In genomic region chr20:17651761-17652388, GRCh38 we compare ENCODE assay signal across 12 cellular contexts. TPM values are rescaled to one million over a fixed set of nuclear protein-coding genes. Genes with fewer than 3 reads are reported as not detected.
DNase-seq lines count a peak whose midpoint lies in the region; ATAC-seq and TF ChIP-seq lines count a peak whose summit lies in the region.
"Had no signal": no experiment of that assay in that cellular context is flagged by ENCODE, and none has a peak within 500 bp of the region (broad histone marks: within the 10 kb centered on the region; RNA-seq: fewer than 3 reads in every experiment).

No MANE protein-coding gene starts in this region.

- H3K27ac Mint-ChIP-seq in mesothelial cell of epicardium = peak overlapping the region; percentile 34

- no peak overlapping the region for H3K27ac ChIP-seq in C4-2B
- H3K27ac ChIP-seq: neural progenitor cell had no signal

- peaks cover 8% of the 10 kb centered on the region for H3K36me3 Mint-ChIP-seq in mesothelial cell of epicardium

- TF ChIP-seq CTCF in C4-2B (conservative IDR thresholded peaks at IDR 0.05) (peak; percentile 28), GM12873 (IDR thresholded peaks at IDR 0.05; ENCODE audit: insufficient read depth, low read depth, low read length, missing control alignments) (peak; percentile 24), mesothelial cell of epicardium (IDR thresholded peaks at IDR 0.05; ENCODE audit: unreplicated experiment) (no peak)

- DNase-seq in SW480 (ENCODE audit: low spot score) = peak; percentile 41
- DNase-seq in mesothelial cell of epicardium (ENCODE audit: low spot score in 2 of 2, unreplicated experiment in 2 of 2) = peak in 1 of 2 experiments; percentile 5
- DNase-seq in nucleus accumbens (lab: John Stamatoyannopoulos, UW) = no peak
- no peak for DNase-seq in NCI-H187 treated with DMSO at 0.1 percent for 48 hours (lab: John Stamatoyannopoulos, UW)
- no peak for DNase-seq in activated CD4-positive, CD25-positive, alpha-beta regulatory T cell treated with anti-CD3 and anti-CD28 coated beads, Interleukin-2, amount 50 U/mL, for 72 hours
- DNase-seq: effector CD8-positive, alpha-beta T cell; NCI-H2107; stimulated activated CD4-positive, alpha-beta T cell treated with anti-CD3 and anti-CD28 coated beads, Interleukin-4, amount 100 ng/mL, for 1 hour had no signal

- no peaks in the 10 kb centered on the region for H3K27me3 Mint-ChIP-seq in mesothelial cell of epicardium (ENCODE audit: low read depth)

- ATAC-seq in GM19324 (IDR thresholded peaks at IDR 0.05; ENCODE audit: low FRiP score, unreplicated experiment) = no peak

- no peaks in the 10 kb centered on the region for H3K9me3 Mint-ChIP-seq in mesothelial cell of epicardium
- H3K9me3 Mint-ChIP-seq: neural progenitor cell had no signal

- H3K4me3 Mint-ChIP-seq in mesothelial cell of epicardium = no peak overlapping the region
- H3K4me3 Mint-ChIP-seq: neural progenitor cell had no signal

- peaks cover 27% of the 10 kb centered on the region for H3K4me1 Mint-ChIP-seq in mesothelial cell of epicardium

RNA-seq across cellular contexts. Expression of gene RRBP1, which starts 30.2 kb away (rescaled TPM):
- 211 to 212 TPM (median 211 TPM) in 3 replicates for total RNA-seq in mesothelial cell of epicardium

RNA-seq across cellular contexts. Expression of gene BANF2, which starts 47.9 kb away (rescaled TPM):
- not detected in 3 replicates for total RNA-seq in mesothelial cell of epicardium
